ENCODE assay signal across 8 cellular contexts in genomic region chr10:88934900-88935672, GRCh38. TPM values are rescaled to one million over a fixed set of nuclear protein-coding genes. Genes with fewer than 3 reads are reported as not detected.
A peak's percentile ranks its signal among the peaks of the same experiment; 100 is the strongest.
DNase-seq lines count a peak whose midpoint lies in the region; ATAC-seq, FAIRE-seq and TF ChIP-seq lines count a peak whose summit lies in the region.

No MANE protein-coding gene starts in this region.

- in situ Hi-C loops in Caki2 (cut with HindIII; ENCODE audit: low pct_unique_long_range_greater_than_20kb, low sequenced_read_pairs): no loop called here

- DNase-seq in Caki2 (ENCODE audit: low read depth) (peak; percentile 63), H54 (ENCODE audit: insufficient read length, low spot score) (peak; percentile 39), NCI-H2081 (lab: John Stamatoyannopoulos, UW) (peak; percentile 69 to 82), UCSD-AML1 (lab: John Stamatoyannopoulos, UW; ENCODE audit: unreplicated experiment) (peak; percentile 55), iPS DF 6.9 (ENCODE audit: low read depth, low spot score) (peak; percentile 73), small intestine (peak; percentile 86)

- no peak for TF ChIP-seq POLR2A in H54 (IDR thresholded peaks at IDR 0.05; ENCODE audit: low read depth, low read length)

- no peak overlapping the region for H3K4me3 ChIP-seq in iPS DF 6.9 (ENCODE audit: low read length)
- no peak overlapping the region for H3K4me3 ChIP-seq in small intestine (ENCODE audit: low read depth in 1 of 2, low read length in 2 of 2)

- FAIRE-seq in H54 (lab: Jason Lieb, UNC): peak; percentile 95
- FAIRE-seq in small intestine (lab: Jason Lieb, UNC): no peak

- H3K4me1 Mint-ChIP-seq in brain: peaks cover 22% of the 10 kb centered on the region

- no peak overlapping the region for H3K27ac ChIP-seq in iPS DF 6.9 (ENCODE audit: low read length)
- H3K27ac ChIP-seq in small intestine (ENCODE audit: low read depth in 1 of 2, low read length in 1 of 2): peak overlapping the region in 1 of 2 donors; percentile 46

- H3K4me3 Mint-ChIP-seq in brain: peak overlapping the region in 2 of 5 experiments; percentile 33 to 64

- H3K27me3 ChIP-seq in iPS DF 6.9 (ENCODE audit: control insufficient read depth, insufficient read depth, low read length) (no peaks in the 10 kb centered on the region), small intestine (ENCODE audit: control insufficient read depth in 2 of 2, insufficient read depth in 2 of 2, low read length in 2 of 2) (no peaks in the 10 kb centered on the region)

- no peak for ATAC-seq in GM18867 (IDR thresholded peaks at IDR 0.05; ENCODE audit: unreplicated experiment)

- no peaks in the 10 kb centered on the region for H3K9me3 Mint-ChIP-seq in brain

- no peaks in the 10 kb centered on the region for H3K36me3 ChIP-seq in iPS DF 6.9 (ENCODE audit: control insufficient read depth, insufficient read depth, low read length)
- H3K36me3 ChIP-seq in small intestine (ENCODE audit: control insufficient read depth in 2 of 2, insufficient read depth in 2 of 2, low read length in 2 of 2): peaks cover 0 to 6% of the 10 kb centered on the region in 2 donors

- H3K4me1 ChIP-seq in iPS DF 6.9 (ENCODE audit: control insufficient read depth, insufficient read depth, low read length) (no peaks in the 10 kb centered on the region), small intestine (ENCODE audit: control insufficient read depth in 2 of 2, insufficient read depth in 1 of 2, low read depth in 1 of 2, low read length in 1 of 2) (peaks cover 2% of the 10 kb centered on the region in 2 donors)

- no CpG with 5 or more reads among the region's 17 CpGs for WGBS in iPS DF 6.9 (ENCODE audit: insufficient coverage, insufficient read length)
- 37 to 41% (median 38%) methylated on average over 17 of the region's 17 CpGs for WGBS in small intestine, 3 donors

- peaks cover 7% of the 10 kb centered on the region for H3K27me3 Mint-ChIP-seq in brain

- peak; percentile 84 to 95 for TF ChIP-seq CTCF in brain (conservative IDR thresholded peaks at IDR 0.05)

- H3K9me3 ChIP-seq in iPS DF 6.9 (ENCODE audit: control insufficient read depth, insufficient read depth, low read length) (no peaks in the 10 kb centered on the region), small intestine (ENCODE audit: control insufficient read depth, low read depth) (no peaks in the 10 kb centered on the region)

- H3K36me3 Mint-ChIP-seq in brain: no peaks in the 10 kb centered on the region

- H3K27ac Mint-ChIP-seq in brain: peak overlapping the region in 4 of 5 experiments; percentile 13 to 58 (median 32)

RNA-seq across cellular contexts. Expression of gene ACTA2, which starts 17.5 kb away (rescaled TPM):
- 41.7 and 49.7 TPM in 2 replicates for total RNA-seq in Caki2 (2014; rRNA removed; shearing (Covaris generic); ENCODE audit: low replicate concordance)
- polyA plus RNA-seq in brain (ENCODE audit: insufficient read depth, low read depth, low replicate concordance) (65.7 TPM), small intestine (100 to 1,000 TPM in 1 of 3 donors, 10 to 100 TPM in 1, 1 to 10 TPM in 1; 6.5 to 274 (median 60.0) TPM)

RNA-seq across cellular contexts. Expression of gene STAMBPL1, which starts 55.0 kb away (rescaled TPM):
- 15.6 and 62.4 TPM in 2 replicates for total RNA-seq in Caki2 (2014; rRNA removed; shearing (Covaris generic); ENCODE audit: low replicate concordance)
- polyA plus RNA-seq in brain (ENCODE audit: insufficient read depth, low read depth, low replicate concordance): 0.87 TPM
- 10 to 100 TPM in 1 of 3 donors, 1 to 10 TPM in 2; 2.9 to 10.1 (median 8.6) TPM for polyA plus RNA-seq in small intestine

RNA-seq across cellular contexts. Expression of gene FAS, which starts 55.5 kb away (rescaled TPM):
- 47.8 and 63.4 TPM in 2 replicates for total RNA-seq in Caki2 (2014; rRNA removed; shearing (Covaris generic); ENCODE audit: low replicate concordance)
- 1.8 TPM for polyA plus RNA-seq in brain (ENCODE audit: insufficient read depth, low read depth, low replicate concordance)
- polyA plus RNA-seq in small intestine: 10 to 100 TPM in 1 of 3 donors, 1 to 10 TPM in 2; 3.4 to 11.3 (median 5.9) TPM
